In genomic region chr2:56754627-56755026, GRCh38 we compare ENCODE assay signal across 21 cellular contexts.
"Had no signal": no experiment of that assay in that cellular context is flagged by ENCODE, and none has a peak within 500 bp of the region (broad histone marks: within the 10 kb centered on the region; RNA-seq: fewer than 3 reads in every experiment).

No MANE protein-coding gene starts in this region.

- H3K27ac ChIP-seq: colonic mucosa, esophagus squamous epithelium, gastroesophageal sphincter, left lung, pancreas, prostate gland, suprapubic skin, thyroid gland had no signal

- H3K27me3 Mint-ChIP-seq: naive B cell had no signal

- H3K4me3 Mint-ChIP-seq: naive B cell, nephron, type B pancreatic cell had no signal

- DNase-seq: colonic mucosa; dermis blood vessel endothelial cell; esophagus squamous epithelium; foreskin fibroblast; hypothalamus; islet precursor cell; left lung; mesenchymal stem cell; naive B cell; occipital lobe; pancreas; small intestine; stimulated activated CD4-positive, alpha-beta T cell treated with anti-CD3 and anti-CD28 coated beads, Interleukin-12 subunit alpha, Interleukin-12 subunit beta, amount 100 ng/mL, for 4 hours; stimulated activated naive CD4-positive, alpha-beta T cell treated with Interleukin-2 at 50 U/mL for 16 hours; thyroid gland had no signal

- H3K36me3 ChIP-seq: colonic mucosa, esophagus squamous epithelium, gastroesophageal sphincter, left lung, pancreas, prostate gland, suprapubic skin, thyroid gland had no signal

- H3K36me3 Mint-ChIP-seq: naive B cell, type B pancreatic cell had no signal

- H3K4me3 ChIP-seq: colonic mucosa, esophagus squamous epithelium, gastroesophageal sphincter, left lung, lung, pancreas, prostate gland, suprapubic skin, thyroid gland had no signal

- H3K4me1 Mint-ChIP-seq: naive B cell, nephron had no signal

- H3K27ac Mint-ChIP-seq: naive B cell, nephron, type B pancreatic cell had no signal

- H3K4me1 ChIP-seq: colonic mucosa, esophagus squamous epithelium, gastroesophageal sphincter, left lung, pancreas, prostate gland, suprapubic skin, thyroid gland had no signal

- ATAC-seq: gastroesophageal sphincter, left lung, pancreas had no signal

- H3K27me3 ChIP-seq: colonic mucosa, esophagus squamous epithelium, gastroesophageal sphincter, left lung, pancreas, suprapubic skin, thyroid gland had no signal

- H3K9me3 Mint-ChIP-seq: type B pancreatic cell had no signal
